ENCODE assay signal across 23 cellular contexts in the genomic region with DNA sequence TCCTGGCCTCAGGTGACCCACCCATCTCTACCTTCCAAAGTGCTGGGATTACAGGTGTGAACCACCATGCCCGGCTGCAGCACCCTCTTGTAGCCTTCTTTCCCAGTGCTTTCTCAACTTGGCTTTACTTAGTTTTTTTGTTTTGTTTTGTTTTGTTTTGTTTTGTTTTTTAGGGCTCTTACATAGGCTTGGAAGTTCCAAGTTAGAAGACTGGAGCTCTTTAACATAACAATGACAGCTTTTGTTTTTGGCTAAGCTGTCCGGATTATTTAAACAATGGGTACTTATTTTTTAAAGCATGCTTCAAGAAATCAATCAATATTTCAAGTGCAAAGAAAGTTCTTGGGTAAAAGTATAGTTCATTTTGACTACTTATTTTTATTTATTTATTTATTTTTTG.
"Had no signal": no experiment of that assay in that cellular context is flagged by ENCODE, and none has a peak within 500 bp of the region (broad histone marks: within the 10 kb centered on the region; RNA-seq: fewer than 3 reads in every experiment).

No MANE protein-coding gene starts in this region.

- ATAC-seq: effector memory CD8-positive, alpha-beta T cell; heart left ventricle; left cardiac atrium; left lung; mucosa of descending colon; natural killer cell treated with Interleukin-12 subunit alpha and Interleukin-12 subunit beta and Interleukin-15 and Interleukin-18, amount 100 ng/mL, for 72 hours; psoas muscle; right cardiac atrium; stimulated activated memory B cell treated with anti-CD40 and anti-IgM and Interleukin-4, amounts not matched to agents 10 μg/mL and 1 μg/mL and 100 μg/mL, for 72 hours; stimulated activated naive CD8-positive, alpha-beta T cell treated with anti-CD3 and anti-CD28 coated beads, Interleukin-15, Interleukin-2, amounts not matched to agents 100 U/mL and 50 U/mL, for 24 hours had no signal

- H3K4me3 Mint-ChIP-seq: effector memory CD8-positive, alpha-beta T cell; mesothelial cell of epicardium; naive B cell; natural killer cell treated with Interleukin-12 subunit alpha and Interleukin-12 subunit beta and Interleukin-15 and Interleukin-18, amount 100 ng/mL, for 72 hours; stimulated activated memory B cell treated with anti-CD40 and anti-IgM and Interleukin-4, amounts not matched to agents 10 μg/mL and 1 μg/mL and 100 μg/mL, for 72 hours; type B pancreatic cell had no signal

- DNase-seq: cortex of kidney; effector memory CD8-positive, alpha-beta T cell; erythroblast; heart left ventricle; left cardiac atrium; left lung; mesenchymal stem cell; mucosa of descending colon; naive B cell; nucleus accumbens; posterior cingulate gyrus; psoas muscle; right cardiac atrium; spleen; stimulated activated CD4-positive, alpha-beta T cell treated with anti-CD3 and anti-CD28 coated beads, Interleukin-4, amount 100 ng/mL, for 4 hours; stimulated activated naive CD8-positive, alpha-beta T cell treated with anti-CD3 and anti-CD28 coated beads, Interleukin-15, Interleukin-2, amounts not matched to agents 100 U/mL and 50 U/mL, for 24 hours; substantia nigra; testis; tibial artery had no signal

- H3K27me3 Mint-ChIP-seq: effector memory CD8-positive, alpha-beta T cell; naive B cell; natural killer cell treated with Interleukin-12 subunit alpha and Interleukin-12 subunit beta and Interleukin-15 and Interleukin-18, amount 100 ng/mL, for 72 hours; stimulated activated memory B cell treated with anti-CD40 and anti-IgM and Interleukin-4, amounts not matched to agents 10 μg/mL and 1 μg/mL and 100 μg/mL, for 72 hours; type B pancreatic cell had no signal

- H3K9me3 Mint-ChIP-seq: effector memory CD8-positive, alpha-beta T cell; mesothelial cell of epicardium; naive B cell; natural killer cell treated with Interleukin-12 subunit alpha and Interleukin-12 subunit beta and Interleukin-15 and Interleukin-18, amount 100 ng/mL, for 72 hours; stimulated activated memory B cell treated with anti-CD40 and anti-IgM and Interleukin-4, amounts not matched to agents 10 μg/mL and 1 μg/mL and 100 μg/mL, for 72 hours; type B pancreatic cell had no signal

- H3K27ac Mint-ChIP-seq: mesothelial cell of epicardium; natural killer cell treated with Interleukin-12 subunit alpha and Interleukin-12 subunit beta and Interleukin-15 and Interleukin-18, amount 100 ng/mL, for 72 hours; stimulated activated memory B cell treated with anti-CD40 and anti-IgM and Interleukin-4, amounts not matched to agents 10 μg/mL and 1 μg/mL and 100 μg/mL, for 72 hours; type B pancreatic cell had no signal

- H3K36me3 Mint-ChIP-seq: naive B cell; natural killer cell treated with Interleukin-12 subunit alpha and Interleukin-12 subunit beta and Interleukin-15 and Interleukin-18, amount 100 ng/mL, for 72 hours had no signal

- H3K4me1 Mint-ChIP-seq: mesothelial cell of epicardium had no signal
